In the genomic region with DNA sequence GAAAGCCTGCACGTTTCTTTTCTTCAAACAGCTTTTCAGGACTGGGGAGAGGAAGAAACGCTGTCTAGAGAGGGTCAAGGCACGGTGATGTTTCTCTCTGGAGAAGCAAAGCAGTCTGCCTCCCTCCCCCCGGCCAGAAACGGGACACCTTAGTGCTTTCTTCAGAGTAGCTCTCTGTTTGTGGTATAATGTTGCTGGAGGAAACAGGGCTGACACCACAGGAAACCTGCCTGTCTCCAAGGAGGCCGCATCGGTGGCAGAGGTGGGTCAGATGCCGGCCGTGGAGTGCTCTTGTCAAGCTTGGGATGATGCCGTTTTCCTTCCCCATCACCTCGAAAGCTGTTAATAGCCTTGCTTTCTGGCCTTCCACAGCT, we compare ENCODE assay signal across 8 cellular contexts.
DNase-seq lines count a peak whose midpoint lies in the region; ATAC-seq, FAIRE-seq and TF ChIP-seq lines count a peak whose summit lies in the region.

No MANE protein-coding gene starts in this region.

- no peaks in the 10 kb centered on the region for H3K27me3 ChIP-seq in GM23248 (replicated peaks; ENCODE audit: insufficient read depth)
- H3K27me3 ChIP-seq in endothelial cell of umbilical vein (ENCODE audit: control insufficient read depth in 2 of 2, insufficient read depth in 2 of 2, low read length in 2 of 2), result no peaks in the 10 kb centered on the region
- H3K27me3 ChIP-seq in sigmoid colon, result no peaks in the 10 kb centered on the region

- H3K79me2 ChIP-seq in GM23248 (ENCODE audit: insufficient read depth) (no peaks in the 10 kb centered on the region), endothelial cell of umbilical vein (ENCODE audit: control insufficient read depth, insufficient read depth, low read length) (no peaks in the 10 kb centered on the region)

- no peaks in the 10 kb centered on the region for H3K27me3 Mint-ChIP-seq in activated B cell treated with CpG ODN at 0.5 μM for 24 hours

- H3F3A ChIP-seq in GM23248 (ENCODE audit: insufficient read depth), result peaks cover 33% of the 10 kb centered on the region

- H3K9me1 ChIP-seq in endothelial cell of umbilical vein (replicated peaks; ENCODE audit: control insufficient read depth, extremely low read depth, insufficient read depth, low read length), result no peaks in the 10 kb centered on the region

- no peak for TF ChIP-seq POLR2A in endothelial cell of umbilical vein (IDR thresholded peaks at IDR 0.05; ENCODE audit: low read depth, low read length)
- no peak for TF ChIP-seq POLR2A in sigmoid colon (IDR thresholded peaks at IDR 0.05)

- H3K9ac ChIP-seq in GM23248, result peak overlapping the region; percentile 40; the same call in 1 of the 2 replicates
- H3K9ac ChIP-seq in endothelial cell of umbilical vein (replicated peaks; ENCODE audit: extremely low read depth, insufficient read depth, low read length), result peak overlapping the region; percentile 40

- peaks cover 16% of the 10 kb centered on the region for H3K36me3 Mint-ChIP-seq in activated B cell treated with CpG ODN at 0.5 μM for 24 hours (ENCODE audit: low read depth)

- peaks cover 74% of the 10 kb centered on the region for H3K4me1 Mint-ChIP-seq in activated B cell treated with CpG ODN at 0.5 μM for 24 hours

- H3K4me3 Mint-ChIP-seq in activated B cell treated with CpG ODN at 0.5 μM for 24 hours, result no peak overlapping the region

- TF ChIP-seq CTCF in activated B cell treated with CpG ODN at 0.5 μM for 24 hours (IDR thresholded peaks at IDR 0.05) (no peak), endothelial cell of umbilical vein (IDR thresholded peaks at IDR 0.05; ENCODE audit: extremely low read depth in 1 of 2, insufficient read depth in 1 of 2, low read depth in 1 of 2, low read length in 2 of 2) (no peak), sigmoid colon (IDR thresholded peaks at IDR 0.05) (no peak)

- no peak for TF ChIP-seq EP300 in sigmoid colon (IDR thresholded peaks at IDR 0.05)

- H3K27ac ChIP-seq in GM23248, result peak overlapping the region; percentile 66
- H3K27ac ChIP-seq in endothelial cell of umbilical vein (ENCODE audit: insufficient read depth, low read depth, low read length), result peak overlapping the region; percentile 66
- peak overlapping the region; percentile 80 to 90 (median 85) for H3K27ac ChIP-seq in sigmoid colon

- ATAC-seq in activated B cell treated with CpG ODN at 0.5 μM for 24 hours (ENCODE audit: low read depth) (no peak), GM21786 (IDR thresholded peaks at IDR 0.05; ENCODE audit: unreplicated experiment) (no peak), GM19328 (IDR thresholded peaks at IDR 0.05; ENCODE audit: unreplicated experiment) (no peak), HG02610 (IDR thresholded peaks at IDR 0.05; ENCODE audit: unreplicated experiment) (no peak)

- H3K27ac Mint-ChIP-seq in activated B cell treated with CpG ODN at 0.5 μM for 24 hours, result peak overlapping the region; percentile 68

- H2AFZ ChIP-seq in GM23248 (no peak overlapping the region), endothelial cell of umbilical vein (ENCODE audit: low read depth, low read length) (no peak overlapping the region)

- DNase-seq in GM23248 (no peak), activated B cell treated with CpG ODN at 0.5 μM for 24 hours (no peak), endothelial cell of umbilical vein (ENCODE audit: low read depth, low spot score) (no peak), sigmoid colon (no peak), LoVo (ENCODE audit: low spot score) (no peak)

- H3K4me2 ChIP-seq in GM23248 (ENCODE audit: unreplicated experiment) (peak overlapping the region; percentile 32), endothelial cell of umbilical vein (ENCODE audit: insufficient read depth, low read length) (peak overlapping the region; percentile 2)

- 58 to 63% methylated on average over 11 of the region's 11 CpGs for WGBS in GM23248 (ENCODE audit: low coverage in 1 of 2, low lambda C conversion rate in 2 of 2, missing lambda C conversion rate in 2 of 2), 2 experiments
- WGBS in sigmoid colon, 2 donors, result 6 to 16% methylated on average over 11 of the region's 11 CpGs

- H4K20me1 ChIP-seq in GM23248 (ENCODE audit: insufficient read depth) (no peaks in the 10 kb centered on the region), endothelial cell of umbilical vein (replicated peaks; ENCODE audit: control insufficient read depth, extremely low read depth, insufficient read depth, low read length) (no peaks in the 10 kb centered on the region)

- no TSS peak for BruUV-seq in endothelial cell of umbilical vein (replicated peaks; lab: Mats Ljungman, UMichigan)

- H3K9me2 ChIP-seq in GM23248 (ENCODE audit: insufficient read depth), result no peaks in the 10 kb centered on the region

- H3K4me3 ChIP-seq in GM23248, result no peak overlapping the region
- H3K4me3 ChIP-seq in endothelial cell of umbilical vein (replicated peaks in 1 of 3; ENCODE audit: insufficient read depth in 1 of 3, low read depth in 1 of 3, low read length in 3 of 3), result no peak overlapping the region
- no peak overlapping the region for H3K4me3 ChIP-seq in sigmoid colon

- H3K4me1 ChIP-seq in GM23248 (ENCODE audit: insufficient read depth) (peaks cover 47% of the 10 kb centered on the region), endothelial cell of umbilical vein (ENCODE audit: control insufficient read depth, extremely low read depth, insufficient read depth, low read length) (peaks cover 61% of the 10 kb centered on the region), sigmoid colon (peaks cover 0 to 87% (median 83%) of the 10 kb centered on the region in 4 donors)

- H3K9me3 ChIP-seq in GM23248 (ENCODE audit: low read depth), result no peaks in the 10 kb centered on the region
- H3K9me3 ChIP-seq in endothelial cell of umbilical vein (replicated peaks; ENCODE audit: control insufficient read depth, insufficient read depth, low read length), result no peaks in the 10 kb centered on the region
- no peaks in the 10 kb centered on the region for H3K9me3 ChIP-seq in sigmoid colon

- dilution Hi-C loops in endothelial cell of umbilical vein (cut with MboI; ENCODE audit: extremely low pct_ligation_motif_present, low sequenced_read_pairs), result no loop called here

- intact Hi-C loops in activated B cell treated with CpG ODN at 0.5 μM for 24 hours (cut with micrococcal nuclease), result no loop called here
- intact Hi-C loops in endothelial cell of umbilical vein (cut with micrococcal nuclease), result loop anchor here (1.0 kb wide), 7 partner anchors 17 to 140 kb away; partner anchors contain the start of gene DHRS3
- intact Hi-C loops in sigmoid colon (cut with DNase I), result loop anchor here (2.0 to 5.0 kb wide), 4 partner anchors 64 to 140 kb away; partner anchors contain the start of gene DHRS3

- POLR2A ChIA-PET in activated B cell treated with CpG ODN at 0.5 μM for 24 hours (lab: Charles Lee) (interaction anchor here (0.7 kb wide), 1 partner anchor 32 kb away, joined by 3 read pairs; no protein-coding TSS in a partner anchor), endothelial cell of umbilical vein (lab: Charles Lee) (interaction anchor here (0.8 to 1.8 kb wide), 3 partner anchors 24 to 116 kb away, joined by 4 to 6 read pairs (median 5); no protein-coding TSS in a partner anchor)

- in situ Hi-C loops in GM23248 (cut with MboI), result no loop called here

- H3K9me3 Mint-ChIP-seq in activated B cell treated with CpG ODN at 0.5 μM for 24 hours, result no peaks in the 10 kb centered on the region

- FAIRE-seq in endothelial cell of umbilical vein (lab: Jason Lieb, UNC), result no peak

- H3K36me3 ChIP-seq in GM23248 (ENCODE audit: low read depth), result no peaks in the 10 kb centered on the region
- no peaks in the 10 kb centered on the region for H3K36me3 ChIP-seq in endothelial cell of umbilical vein (ENCODE audit: control insufficient read depth in 2 of 2, extremely low read depth in 1 of 2, insufficient read depth in 2 of 2, low read length in 2 of 2)
- H3K36me3 ChIP-seq in sigmoid colon, result no peaks in the 10 kb centered on the region

- CTCF ChIA-PET in activated B cell treated with CpG ODN at 0.5 μM for 24 hours (lab: Charles Lee) (no interaction called here), endothelial cell of umbilical vein (lab: Charles Lee) (interaction anchor here (0.7 to 2.8 kb wide), 10 partner anchors 18 to 180 kb away, joined by 3 to 12 read pairs (median 6); no protein-coding TSS in a partner anchor)

TF ChIP-seq in endothelial cell of umbilical vein, 7 proteins besides CTCF, POLR2A, EP300 and RAD21:
- TF ChIP-seq GATA2 (IDR thresholded peaks at IDR 0.05; ENCODE audit: insufficient read depth, insufficient read length, low read depth, low read length) (no peak), MYC (IDR thresholded peaks at IDR 0.05; ENCODE audit: low read depth, low read length) (no peak), JUN (IDR thresholded peaks at IDR 0.05; ENCODE audit: borderline replicate concordance, insufficient read depth, insufficient read length, low read depth) (no peak), POLR2AphosphoS5 (IDR thresholded peaks at IDR 0.05; ENCODE audit: insufficient read depth, low read depth, low read length) (peak; percentile 5), FOS (IDR thresholded peaks at IDR 0.05; ENCODE audit: borderline replicate concordance, insufficient read depth, low read length) (peak; percentile 5)
TF ChIP-seq in endothelial cell of umbilical vein: peak in this region for 2.
